In genomic region chr20:21096321-21097043, GRCh38 we compare ENCODE assay signal across 9 cellular contexts. TPM values are rescaled to one million over a fixed set of nuclear protein-coding genes. Genes with fewer than 3 reads are reported as not detected.
DNase-seq lines count a peak whose midpoint lies in the region; ATAC-seq, FAIRE-seq and TF ChIP-seq lines count a peak whose summit lies in the region.
"Had no signal": no experiment of that assay in that cellular context is flagged by ENCODE, and none has a peak within 500 bp of the region (broad histone marks: within the 10 kb centered on the region; RNA-seq: fewer than 3 reads in every experiment).

No MANE protein-coding gene starts in this region.

- H3K9me3 ChIP-seq in OCI-LY7 (ENCODE audit: low read length) = no peaks in the 10 kb centered on the region

- POLR2A ChIA-PET in OCI-LY7 (lab: Charles Lee) = interaction anchor here (0.7 kb wide), 1 partner anchor 321 kb away, joined by 3 read pairs; no protein-coding TSS in a partner anchor

- peaks cover 29 to 68% of the 10 kb centered on the region in 2 donors for H3K27me3 Mint-ChIP-seq in effector memory CD8-positive, alpha-beta T cell

- peak; percentile 26 for DNase-seq in DMS53 treated with DMSO at 0.1 percent for 48 hours (lab: John Stamatoyannopoulos, UW; ENCODE audit: unreplicated experiment)
- DNase-seq in OCI-LY7 (ENCODE audit: low spot score) = peak; percentile 73
- peak; percentile 23 to 60 for DNase-seq in hippocampal formation (lab: John Stamatoyannopoulos, UW)
- no peak for DNase-seq in NCI-H1436 treated with DMSO at 0.1 percent for 48 hours (lab: John Stamatoyannopoulos, UW)
- DNase-seq in RCC 7860 (ENCODE audit: low spot score) = no peak
- no peak for DNase-seq in effector memory CD8-positive, alpha-beta T cell

- no peak overlapping the region for H3K4me3 Mint-ChIP-seq in effector memory CD8-positive, alpha-beta T cell

- no peaks in the 10 kb centered on the region for H3K36me3 ChIP-seq in OCI-LY7 (ENCODE audit: insufficient read depth, low read length)

- intact Hi-C loops in OCI-LY7 (cut with micrococcal nuclease; ENCODE audit: unreplicated experiment) = no loop called here

- peak overlapping the region; percentile 76; the same call in 1 of the 2 replicates for H2AFZ ChIP-seq in OCI-LY7 (ENCODE audit: low read length)

- no peak overlapping the region for H3K27ac ChIP-seq in OCI-LY7 (ENCODE audit: low read depth, low read length, poor library complexity, severe bottlenecking)

- ATAC-seq in HG02885 (IDR thresholded peaks at IDR 0.05; ENCODE audit: poor library complexity, unreplicated experiment) (peak; percentile 73), GM21529 (IDR thresholded peaks at IDR 0.05; ENCODE audit: unreplicated experiment) (no peak)
- ATAC-seq in effector memory CD8-positive, alpha-beta T cell (replicated peaks) = no peak

- H3K36me3 Mint-ChIP-seq in effector memory CD8-positive, alpha-beta T cell (ENCODE audit: insufficient read depth) = peaks cover 11% of the 10 kb centered on the region

- peak overlapping the region; percentile 41 for H3K4me2 ChIP-seq in OCI-LY7 (ENCODE audit: low read length)

- no TSS peak for BruUV-seq in OCI-LY7 (replicated peaks; lab: Mats Ljungman, UMichigan)

- no peak overlapping the region for H3K4me3 ChIP-seq in OCI-LY7 (ENCODE audit: low read depth, low read length, poor library complexity, severe bottlenecking)

- H3K9me2 ChIP-seq in OCI-LY7 (ENCODE audit: insufficient read depth, low read length) = no peaks in the 10 kb centered on the region

- no peaks in the 10 kb centered on the region for H3K9me3 Mint-ChIP-seq in effector memory CD8-positive, alpha-beta T cell

- H3K27ac Mint-ChIP-seq in effector memory CD8-positive, alpha-beta T cell = no peak overlapping the region

- FAIRE-seq in RCC 7860 (lab: Jason Lieb, UNC) = no peak

- H3K4me1 Mint-ChIP-seq in effector memory CD8-positive, alpha-beta T cell (ENCODE audit: low read depth in 2 of 2) = peaks cover 9 to 21% of the 10 kb centered on the region in 2 donors

- CTCF ChIA-PET in OCI-LY7 (lab: Charles Lee; ENCODE audit: unreplicated experiment) = no interaction called here

- no peaks in the 10 kb centered on the region for H3K79me2 ChIP-seq in OCI-LY7 (ENCODE audit: insufficient read depth, low read depth, low read length)

- H4K20me1 ChIP-seq in OCI-LY7 (ENCODE audit: insufficient read depth, low read length) = no peaks in the 10 kb centered on the region

- no peak for TF ChIP-seq CTCF in OCI-LY7 (conservative IDR thresholded peaks at IDR 0.05; ENCODE audit: low read length)

- peaks cover 30% of the 10 kb centered on the region for H3K4me1 ChIP-seq in OCI-LY7 (ENCODE audit: insufficient read depth, low read length, poor library complexity, severe bottlenecking)

RNA-seq across cellular contexts. Expression of gene LINC00237, which starts 9.7 kb away (rescaled TPM):
- total RNA-seq in OCI-LY7 (2014; rRNA removed; shearing (Covaris generic)) = not detected in 2 replicates
- not detected in 2 replicates for total RNA-seq in OCI-LY7 (2022)
- total RNA-seq: activated CD8-positive, alpha-beta memory T cell treated with anti-CD3 and anti-CD28 coated beads for 36 hours had no signal

RNA-seq across cellular contexts. Expression of gene KIZ, which starts 29.4 kb away (rescaled TPM):
- total RNA-seq in OCI-LY7 (2014; rRNA removed; shearing (Covaris generic)) = 16.0 and 21.6 TPM in 2 replicates
- 23.7 and 34.1 TPM in 2 replicates for total RNA-seq in OCI-LY7 (2022)

Comparison
In these comparisons a context has a peak if more than half of its experiments do, and no peak if none do; other contexts are left out.
1. DNase-seq: peak in DMS53 treated with DMSO at 0.1 percent for 48 hours (single experiment), OCI-LY7 (single experiment) and hippocampal formation (2 of 2); none in NCI-H1436 treated with DMSO at 0.1 percent for 48 hours (single experiment), RCC 7860 (single experiment) and effector memory CD8-positive, alpha-beta T cell (0 of 3).